In genomic region chr12:52867152-52867551, GRCh38 we compare ENCODE assay signal across 2 cellular contexts.
TF ChIP-seq lines count a peak whose summit lies in the region.

No MANE protein-coding gene starts in this region.

TF ChIP-seq in H1, 55 proteins besides CTCF, POLR2A, EP300 and RAD21:
- no peak for TF ChIP-seq HDAC6 (IDR thresholded peaks at IDR 0.05; ENCODE audit: low read depth, low read length)
- no peak for TF ChIP-seq SIX5 (IDR thresholded peaks at IDR 0.05; ENCODE audit: low read depth, low read length)
- TF ChIP-seq MAX (IDR thresholded peaks at IDR 0.05): no peak
- TF ChIP-seq ATF2 (IDR thresholded peaks at IDR 0.05; ENCODE audit: low read length): no peak
- TF ChIP-seq SP1 (IDR thresholded peaks at IDR 0.05; ENCODE audit: low read depth, low read length): no peak
- TF ChIP-seq GTF2F1 (IDR thresholded peaks at IDR 0.05; ENCODE audit: borderline replicate concordance, low read depth, low read length): no peak
- TF ChIP-seq SP4 (IDR thresholded peaks at IDR 0.05; ENCODE audit: low read length): no peak
- no peak for TF ChIP-seq ATF3 (IDR thresholded peaks at IDR 0.05; ENCODE audit: insufficient read depth, low read depth, low read length)
- no peak for TF ChIP-seq CHD7 (IDR thresholded peaks at IDR 0.05; ENCODE audit: insufficient replicate concordance, low read length)
- no peak for TF ChIP-seq GABPA (IDR thresholded peaks at IDR 0.05; ENCODE audit: borderline replicate concordance, insufficient read depth, low read length)

TF ChIP-seq in GM23338, 12 proteins besides CTCF, POLR2A, EP300 and RAD21:
- TF ChIP-seq EZH2 (IDR thresholded peaks at IDR 0.05; ENCODE audit: low read depth, unreplicated experiment) (no peak), ZNF462 (CRISPR knock-in tag; IDR thresholded peaks at IDR 0.05) (no peak), STAT1 (IDR thresholded peaks at IDR 0.05; ENCODE audit: unreplicated experiment) (no peak), JUNB (IDR thresholded peaks at IDR 0.05; ENCODE audit: unreplicated experiment) (no peak), ZNF331 (CRISPR knock-in tag; IDR thresholded peaks at IDR 0.05; ENCODE audit: low read depth) (no peak), REST (IDR thresholded peaks at IDR 0.05; ENCODE audit: unreplicated experiment) (no peak), ZNF114 (CRISPR knock-in tag; IDR thresholded peaks at IDR 0.05) (no peak), POLR2AphosphoS5 (IDR thresholded peaks at IDR 0.05; ENCODE audit: low read depth) (no peak), ETS1 (IDR thresholded peaks at IDR 0.05) (no peak), CREB1 (CRISPR knock-in tag; IDR thresholded peaks at IDR 0.05; ENCODE audit: low read depth) (no peak), EZH2phosphoT487 (IDR thresholded peaks at IDR 0.05; ENCODE audit: unreplicated experiment) (no peak), NANOG (IDR thresholded peaks at IDR 0.05; ENCODE audit: borderline replicate concordance) (no peak)
